ENCODE assay signal across 28 cellular contexts in the genomic region with DNA sequence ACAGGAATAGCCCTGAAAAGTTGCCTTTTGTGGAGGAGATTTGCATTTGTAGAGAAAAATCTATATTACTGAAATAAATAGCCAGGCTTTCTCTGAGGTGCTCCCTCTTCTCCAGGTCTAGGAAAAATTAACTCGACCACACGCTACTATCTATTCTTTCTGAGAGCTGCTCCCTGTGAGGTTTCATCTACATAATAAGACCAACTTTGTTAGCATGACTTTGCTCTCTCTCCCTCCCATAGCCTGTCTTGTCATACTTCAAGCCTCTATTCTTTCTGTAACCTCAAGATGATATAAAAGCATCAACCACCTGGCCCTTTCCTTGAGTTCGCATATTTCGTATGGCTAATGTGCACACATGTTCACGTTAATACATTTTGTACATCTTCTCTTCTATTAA.
"Had no signal": no experiment of that assay in that cellular context is flagged by ENCODE, and none has a peak within 500 bp of the region (broad histone marks: within the 10 kb centered on the region; RNA-seq: fewer than 3 reads in every experiment).

No MANE protein-coding gene starts in this region.

- DNase-seq: activated CD4-positive, alpha-beta T cell treated with anti-CD3 and anti-CD28 coated beads for 4 hours; activated CD8-positive, alpha-beta memory T cell treated with anti-CD3 and anti-CD28 coated beads, Interleukin-2, amount 50 U/mL, for 48 hours; activated CD8-positive, alpha-beta T cell treated with anti-CD3 and anti-CD28 coated beads for 36 hours; activated effector memory CD4-positive, alpha-beta T cell treated with Interleukin-2 at 50 U/mL for 16 hours; activated naive CD4-positive, alpha-beta T cell; activated T-cell treated with anti-CD3 and anti-CD28 coated beads, Interleukin-2, amount 50 U/mL, for 24 hours; aorta; body of pancreas; central memory CD4-positive, alpha-beta T cell; NCI-H1092; NCI-H1417; NCI-H1930; NCI-H2107; NCI-H345; NCI-H510A treated with DMSO at 0.1 percent for 48 hours; NCI-H69; NK-92 treated with Interleukin-12 subunit alpha and Interleukin-12 subunit beta, amount 100 ng/mL, for 24 hours; OCI-M1; Right ventricle myocardium superior; SJCRH30; SK-N-SH; T-helper 1 cell; WERI-Rb-1 had no signal

- H3K27ac ChIP-seq: body of pancreas, KMS-11, RWPE1, SJCRH30, WERI-Rb-1 had no signal

- FAIRE-seq: bronchial epithelial cell had no signal

- H3K9ac ChIP-seq: KMS-11, SK-N-SH had no signal

- ATAC-seq: activated CD4-positive, CD25-positive, alpha-beta regulatory T cell treated with anti-CD3 and anti-CD28 coated beads, Interleukin-2, amount 50 U/mL, for 24 hours; activated CD8-positive, alpha-beta T cell treated with anti-CD3 and anti-CD28 coated beads for 36 hours; body of pancreas; Panc1 had no signal

- H3K4me3 ChIP-seq: body of pancreas, SJCRH30 had no signal

- H3K4me1 ChIP-seq: body of pancreas had no signal

- H3K36me3 ChIP-seq: SJCRH30, WERI-Rb-1 had no signal

- H3K4me2 ChIP-seq: KMS-11, SK-N-SH had no signal

- H3K9me3 ChIP-seq: body of pancreas, SK-N-SH had no signal

- H3K27me3 ChIP-seq: body of pancreas, SJCRH30 had no signal
